15 cellular contexts compared by ENCODE assay signal in the genomic region with DNA sequence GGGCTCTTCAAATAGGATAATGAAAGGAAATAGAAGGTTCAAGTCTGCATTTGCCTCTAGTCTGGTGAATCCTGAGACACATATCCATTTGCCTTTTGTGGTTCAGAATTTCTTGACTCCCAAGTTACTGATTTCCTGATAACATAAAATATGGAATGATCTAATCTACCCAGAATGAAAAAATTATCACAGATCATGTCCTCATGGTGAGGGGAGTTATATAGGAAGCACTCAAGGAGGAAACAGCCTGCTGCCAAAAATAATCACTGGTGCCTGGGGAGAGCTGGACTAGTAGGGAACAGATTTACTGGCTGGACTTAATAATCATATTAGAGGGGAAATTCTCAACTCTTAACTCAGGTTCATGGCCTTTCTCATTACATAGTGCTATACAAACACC.
DNase-seq lines count a peak whose midpoint lies in the region; ATAC-seq, FAIRE-seq and TF ChIP-seq lines count a peak whose summit lies in the region.
"Had no signal": no experiment of that assay in that cellular context is flagged by ENCODE, and none has a peak within 500 bp of the region (broad histone marks: within the 10 kb centered on the region; RNA-seq: fewer than 3 reads in every experiment).

No MANE protein-coding gene starts in this region.

- ATAC-seq in CD4-positive, CD25-positive, alpha-beta regulatory T cell (ENCODE audit: low read depth in 2 of 2), result no peak
- ATAC-seq in activated T-helper 17 cell treated with anti-CD3 and anti-CD28 coated beads, Interleukin-2, amount 50 U/mL, for 72 hours (replicated peaks), result no peak
- no peak for ATAC-seq in naive B cell (ENCODE audit: low read depth in 2 of 2)
- no peak for ATAC-seq in GM21786 (IDR thresholded peaks at IDR 0.05; ENCODE audit: unreplicated experiment)

- H3K4me3 Mint-ChIP-seq in CD4-positive, CD25-positive, alpha-beta regulatory T cell, result peak overlapping the region in 1 of 4 donors; percentile 20
- no peak overlapping the region for H3K4me3 Mint-ChIP-seq in IgD-negative memory B cell
- peak overlapping the region; percentile 77 for H3K4me3 Mint-ChIP-seq in activated T-helper 17 cell treated with anti-CD3 and anti-CD28 coated beads, Interleukin-2, amount 50 U/mL, for 72 hours
- H3K4me3 Mint-ChIP-seq in naive B cell, result peak overlapping the region in 2 of 8 donors; percentile 12 to 40

- no peak for TF ChIP-seq CTCF in thyroid gland (IDR thresholded peaks at IDR 0.05)

- H3K4me1 ChIP-seq in CD4-positive, CD25-positive, alpha-beta regulatory T cell (ENCODE audit: control insufficient read depth, insufficient read depth, low read length, poor library complexity, severe bottlenecking), result peaks cover 51% of the 10 kb centered on the region
- H3K4me1 ChIP-seq in small intestine (ENCODE audit: control insufficient read depth in 2 of 2, insufficient read depth in 1 of 2, low read depth in 1 of 2, low read length in 1 of 2) (peaks cover 3 to 19% of the 10 kb centered on the region in 2 donors), thyroid gland (peaks cover 5 to 16% of the 10 kb centered on the region in 2 donors)
- H3K4me1 ChIP-seq: sigmoid colon had no signal

- H3K4me3 ChIP-seq in CD4-positive, CD25-positive, alpha-beta regulatory T cell (ENCODE audit: low read depth, low read length), result no peak overlapping the region
- H3K4me3 ChIP-seq in small intestine (ENCODE audit: low read depth in 1 of 2, low read length in 2 of 2) (no peak overlapping the region), thyroid gland (replicated peaks in 1 of 3) (no peak overlapping the region)
- H3K4me3 ChIP-seq: cardiac muscle cell, sigmoid colon, tibial artery had no signal

- intact Hi-C loops in thyroid gland (cut with DNase I), result no loop called here

- H3K9me3 ChIP-seq in CD4-positive, CD25-positive, alpha-beta regulatory T cell (ENCODE audit: control insufficient read depth in 2 of 2, low read length in 2 of 2), result no peaks in the 10 kb centered on the region
- H3K9me3 ChIP-seq in small intestine (ENCODE audit: control insufficient read depth, low read depth) (no peaks in the 10 kb centered on the region), thyroid gland (no peaks in the 10 kb centered on the region)
- H3K9me3 ChIP-seq: sigmoid colon, tibial artery had no signal

- no peaks in the 10 kb centered on the region for H3K36me3 ChIP-seq in CD4-positive, CD25-positive, alpha-beta regulatory T cell (ENCODE audit: control insufficient read depth, insufficient read depth, low read length)
- H3K36me3 ChIP-seq in small intestine (ENCODE audit: control insufficient read depth in 2 of 2, insufficient read depth in 2 of 2, low read length in 2 of 2), result no peaks in the 10 kb centered on the region
- H3K36me3 ChIP-seq in thyroid gland, result no peaks in the 10 kb centered on the region
- H3K36me3 ChIP-seq: cardiac muscle cell, sigmoid colon, tibial artery had no signal

- peak overlapping the region; percentile 28 to 87 (median 76) for H3K27ac Mint-ChIP-seq in CD4-positive, CD25-positive, alpha-beta regulatory T cell
- H3K27ac Mint-ChIP-seq in IgD-negative memory B cell (peak overlapping the region in 2 of 3 donors; percentile 72 to 79), naive B cell (peak overlapping the region; percentile 82 to 93 (median 92))
- H3K27ac Mint-ChIP-seq in activated T-helper 17 cell treated with anti-CD3 and anti-CD28 coated beads, Interleukin-2, amount 50 U/mL, for 72 hours, result no peak overlapping the region
- H3K27ac Mint-ChIP-seq: activated CD4-positive, alpha-beta T cell treated with anti-CD3 and anti-CD28 coated beads, Interleukin-2, amount 10 ng/mL, durations not matched to agents 24 days and 14 days had no signal

- H3K4me1 Mint-ChIP-seq in CD4-positive, CD25-positive, alpha-beta regulatory T cell, result peaks cover 37 to 82% (median 52%) of the 10 kb centered on the region in 4 donors
- H3K4me1 Mint-ChIP-seq in IgD-negative memory B cell, result peaks cover 46 to 61% (median 55%) of the 10 kb centered on the region in 3 donors
- H3K4me1 Mint-ChIP-seq in activated T-helper 17 cell treated with anti-CD3 and anti-CD28 coated beads, Interleukin-2, amount 50 U/mL, for 72 hours, result peaks cover 59% of the 10 kb centered on the region
- peaks cover 33 to 85% (median 50%) of the 10 kb centered on the region in 3 donors for H3K4me1 Mint-ChIP-seq in naive B cell

- H3K9me3 Mint-ChIP-seq in CD4-positive, CD25-positive, alpha-beta regulatory T cell, result no peaks in the 10 kb centered on the region
- H3K9me3 Mint-ChIP-seq in IgD-negative memory B cell (no peaks in the 10 kb centered on the region), naive B cell (no peaks in the 10 kb centered on the region)
- no peaks in the 10 kb centered on the region for H3K9me3 Mint-ChIP-seq in activated T-helper 17 cell treated with anti-CD3 and anti-CD28 coated beads, Interleukin-2, amount 50 U/mL, for 72 hours
- H3K9me3 Mint-ChIP-seq: activated CD4-positive, alpha-beta T cell treated with anti-CD3 and anti-CD28 coated beads, Interleukin-2, amount 10 ng/mL, durations not matched to agents 24 days and 14 days had no signal

- H3K27ac ChIP-seq in CD4-positive, CD25-positive, alpha-beta regulatory T cell (ENCODE audit: insufficient read depth, low read length, poor library complexity, severe bottlenecking), result no peak overlapping the region
- H3K27ac ChIP-seq in small intestine (ENCODE audit: low read depth in 1 of 2, low read length in 1 of 2) (no peak overlapping the region), thyroid gland (peak overlapping the region in 1 of 3 donors; percentile 30)
- H3K27ac ChIP-seq: cardiac muscle cell, sigmoid colon had no signal

- DNase-seq in CD4-positive, CD25-positive, alpha-beta regulatory T cell, result no peak
- DNase-seq in naive B cell, result no peak
- DNase-seq in AG08396 (ENCODE audit: low spot score), result no peak
- no peak for DNase-seq in small intestine
- DNase-seq in thyroid gland, result no peak
- DNase-seq: activated CD4-positive, alpha-beta T cell treated with anti-CD3 and anti-CD28 coated beads, Interleukin-2, amount 10 ng/mL, durations not matched to agents 24 days and 14 days; activated gamma-delta T cell; NK-92 treated with Interleukin-12 subunit alpha and Interleukin-12 subunit beta, amount 100 ng/mL, for 24 hours; sigmoid colon; SW 1271; tibial artery had no signal

- no peak for TF ChIP-seq POLR2A in thyroid gland (IDR thresholded peaks at IDR 0.05)

- H3K27me3 Mint-ChIP-seq in CD4-positive, CD25-positive, alpha-beta regulatory T cell, result no peaks in the 10 kb centered on the region
- H3K27me3 Mint-ChIP-seq in IgD-negative memory B cell (no peaks in the 10 kb centered on the region), naive B cell (no peaks in the 10 kb centered on the region)
- H3K27me3 Mint-ChIP-seq in activated T-helper 17 cell treated with anti-CD3 and anti-CD28 coated beads, Interleukin-2, amount 50 U/mL, for 72 hours, result no peaks in the 10 kb centered on the region
- H3K27me3 Mint-ChIP-seq: activated CD4-positive, alpha-beta T cell treated with anti-CD3 and anti-CD28 coated beads, Interleukin-2, amount 10 ng/mL, durations not matched to agents 24 days and 14 days had no signal

- no peaks in the 10 kb centered on the region for H3K36me3 Mint-ChIP-seq in CD4-positive, CD25-positive, alpha-beta regulatory T cell
- no peaks in the 10 kb centered on the region for H3K36me3 Mint-ChIP-seq in IgD-negative memory B cell
- no peaks in the 10 kb centered on the region for H3K36me3 Mint-ChIP-seq in activated T-helper 17 cell treated with anti-CD3 and anti-CD28 coated beads, Interleukin-2, amount 50 U/mL, for 72 hours (ENCODE audit: low read depth)
- H3K36me3 Mint-ChIP-seq in naive B cell, result no peaks in the 10 kb centered on the region

- FAIRE-seq in small intestine (lab: Jason Lieb, UNC), result no peak

- H3K27me3 ChIP-seq in CD4-positive, CD25-positive, alpha-beta regulatory T cell (ENCODE audit: control insufficient read depth, insufficient read depth, low read length), result no peaks in the 10 kb centered on the region
- H3K27me3 ChIP-seq in small intestine (ENCODE audit: control insufficient read depth in 2 of 2, insufficient read depth in 2 of 2, low read length in 2 of 2) (no peaks in the 10 kb centered on the region), thyroid gland (no peaks in the 10 kb centered on the region)
- H3K27me3 ChIP-seq: cardiac muscle cell, sigmoid colon, tibial artery had no signal
